ENCODE assay signal across 8 cellular contexts in the genomic region with DNA sequence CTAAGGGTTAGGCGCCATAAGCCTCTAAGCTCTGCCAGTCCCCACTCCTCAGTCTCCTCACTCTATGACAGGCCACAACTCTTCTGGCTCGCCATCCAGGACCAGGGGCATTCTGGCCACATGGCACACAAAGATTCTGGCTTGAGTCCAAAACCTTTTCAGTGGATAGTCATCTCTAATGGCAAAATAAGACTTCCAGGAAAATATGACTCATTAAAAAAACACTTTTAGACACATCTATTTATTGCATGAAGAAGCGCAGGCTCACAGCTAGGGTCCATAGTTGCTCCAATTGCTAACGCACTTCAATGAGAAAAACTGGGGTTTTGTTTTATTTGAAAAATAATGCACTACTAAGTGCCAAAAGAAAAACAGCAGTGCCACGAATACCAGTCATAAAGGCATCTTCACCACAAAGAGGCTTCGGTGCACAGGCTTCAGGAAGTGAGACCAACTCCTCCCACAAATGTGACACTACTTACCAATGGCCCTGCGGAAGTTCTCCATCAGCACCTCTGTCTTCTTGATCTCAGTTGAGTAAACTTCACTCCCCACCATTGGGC. TPM values are rescaled to one million over a fixed set of nuclear protein-coding genes. Genes with fewer than 3 reads are reported as not detected.
DNase-seq lines count a peak whose midpoint lies in the region; ATAC-seq lines count a peak whose summit lies in the region.

No MANE protein-coding gene starts in this region.

- H3K27ac Mint-ChIP-seq in T-cell: peak overlapping the region; percentile 93

- CTCF ChIA-PET in T-cell (lab: Charles Lee): interaction anchor here in 1 of 2 donors (0.6 to 2.0 kb wide), 5 partner anchors 10 to 520 kb away, joined by 3 to 7 read pairs (median 4); no protein-coding TSS in a partner anchor

- peaks cover 42 to 50% (median 46%) of the 10 kb centered on the region in 3 donors for H3K4me1 Mint-ChIP-seq in T-cell

- peak; percentile 64 for DNase-seq in activated CD8-positive, alpha-beta memory T cell treated with anti-CD3 and anti-CD28 coated beads for 24 hours
- DNase-seq in activated CD8-positive, alpha-beta memory T cell treated with anti-CD3 and anti-CD28 coated beads, Interleukin-2, amount 50 U/mL, for 4 hours: no peak
- peak in 32 of 34 experiments; percentile 17 to 55 (median 34) for DNase-seq in T-cell
- peak; percentile 67 for DNase-seq in central memory CD4-positive, alpha-beta T cell
- DNase-seq in stimulated activated CD4-positive, alpha-beta T cell treated with anti-CD3 and anti-CD28 coated beads, Interleukin-12 subunit alpha, Interleukin-12 subunit beta, amount 100 ng/mL, for 4 hours: peak; percentile 13
- DNase-seq in Ammon's horn (ENCODE audit: low spot score): no peak
- no peak for DNase-seq in cerebellum (ENCODE audit: low spot score)
- DNase-seq in NCI-H128 (lab: John Stamatoyannopoulos, UW; ENCODE audit: unreplicated experiment): no peak

- peak; percentile 89 to 98 (median 92) for ATAC-seq in T-cell (replicated peaks in 1 of 4)

- POLR2A ChIA-PET in T-cell (lab: Charles Lee): interaction anchor here in 1 of 2 donors (0.6 to 1.9 kb wide), 2 partner anchors 11 to 39 kb away, joined by 3 to 6 read pairs; a partner anchor contains a TSS

- no peaks in the 10 kb centered on the region for H3K9me3 Mint-ChIP-seq in T-cell

- no peaks in the 10 kb centered on the region for H3K27me3 Mint-ChIP-seq in T-cell

- H3K4me3 Mint-ChIP-seq in T-cell: peak overlapping the region; percentile 17 to 49 (median 31)

- H3K36me3 Mint-ChIP-seq in T-cell: peaks cover 51% of the 10 kb centered on the region

RNA-seq across cellular contexts. Expression of a gene that starts 11.1 kb away (rescaled TPM):
- total RNA-seq in T-cell: 10 to 100 TPM; 21.4 to 33.4 (median 29.9) TPM
- total RNA-seq in cerebellum: 30.8 TPM

RNA-seq across cellular contexts. Expression of a gene that starts 40.8 kb away (rescaled TPM):
- total RNA-seq in T-cell (10 to 100 TPM; 15.9 to 21.1 (median 19.1) TPM), cerebellum (5.8 TPM)

Comparison
In these comparisons a context has a peak if more than half of its experiments do, and no peak if none do; other contexts are left out.
1. DNase-seq: peak in activated CD8-positive, alpha-beta memory T cell treated with anti-CD3 and anti-CD28 coated beads for 24 hours (single experiment), T-cell (32 of 34), central memory CD4-positive, alpha-beta T cell (single experiment) and stimulated activated CD4-positive, alpha-beta T cell treated with anti-CD3 and anti-CD28 coated beads, Interleukin-12 subunit alpha, Interleukin-12 subunit beta, amount 100 ng/mL, for 4 hours (single experiment); none in activated CD8-positive, alpha-beta memory T cell treated with anti-CD3 and anti-CD28 coated beads, Interleukin-2, amount 50 U/mL, for 4 hours (single experiment), Ammon's horn (single experiment), cerebellum (single experiment) and NCI-H128 (single experiment).